ENCODE assay signal across 6 cellular contexts in genomic region chr4:663438-664428, GRCh38. TPM values are rescaled to one million over a fixed set of nuclear protein-coding genes. Genes with fewer than 3 reads are reported as not detected.
DNase-seq lines count a peak whose midpoint lies in the region; TF ChIP-seq lines count a peak whose summit lies in the region.

No MANE protein-coding gene starts in this region.

- H3K27ac ChIP-seq in Peyer's patch = peak overlapping the region; percentile 48 to 77 (median 60)
- H3K27ac ChIP-seq in colonic mucosa = no peak overlapping the region
- H3K27ac ChIP-seq in ovary = peak overlapping the region in 1 of 2 donors; percentile 2

- H3K36me3 ChIP-seq in Peyer's patch (no peaks in the 10 kb centered on the region), colonic mucosa (no peaks in the 10 kb centered on the region), ovary (no peaks in the 10 kb centered on the region)

- TF ChIP-seq POLR2A in Peyer's patch (IDR thresholded peaks at IDR 0.05) (no peak), ovary (IDR thresholded peaks at IDR 0.05) (no peak)

- 1 to 2% (median 2%) methylated on average over 46 to 80 of the region's 80 CpGs for WGBS in ovary, 3 donors

- peak; percentile 21 for DNase-seq in DMS79 treated with DMSO at 0.1 percent for 48 hours (lab: John Stamatoyannopoulos, UW)
- DNase-seq in DMS79 (lab: John Stamatoyannopoulos, UW) = no peak
- peak in 2 of 3 donors; percentile 81 to 87 for DNase-seq in Peyer's patch
- no peak for DNase-seq in colonic mucosa
- DNase-seq in ovary = peak; percentile 51 to 71 (median 55)
- DNase-seq in foreskin melanocyte = no peak

- H3K27me3 ChIP-seq in Peyer's patch = no peaks in the 10 kb centered on the region
- H3K27me3 ChIP-seq in colonic mucosa = no peaks in the 10 kb centered on the region
- no peaks in the 10 kb centered on the region for H3K27me3 ChIP-seq in ovary

- peak overlapping the region; percentile 26 to 76 for H3K9ac ChIP-seq in colonic mucosa (ENCODE audit: low read depth in 2 of 2, low read length in 2 of 2)

- H3K4me1 ChIP-seq in Peyer's patch (peaks cover 0 to 8% (median 0%) of the 10 kb centered on the region in 4 donors), colonic mucosa (no peaks in the 10 kb centered on the region), ovary (ENCODE audit: insufficient read depth) (peaks cover 7% of the 10 kb centered on the region)

- no peak for TF ChIP-seq EP300 in ovary (IDR thresholded peaks at IDR 0.05)

- peak overlapping the region; percentile 61 to 84 (median 70) for H3K4me3 ChIP-seq in Peyer's patch
- peak overlapping the region; percentile 48 for H3K4me3 ChIP-seq in colonic mucosa
- H3K4me3 ChIP-seq in ovary = peak overlapping the region; percentile 41

- intact Hi-C loops in colonic mucosa (cut with DNase I) = no loop called here
- intact Hi-C loops in ovary (cut with DNase I) = no loop called here

- H3K9me3 ChIP-seq in Peyer's patch (no peaks in the 10 kb centered on the region), colonic mucosa (no peaks in the 10 kb centered on the region), ovary (no peaks in the 10 kb centered on the region)

- TF ChIP-seq CTCF in Peyer's patch (IDR thresholded peaks at IDR 0.05) (no peak), colonic mucosa (IDR thresholded peaks at IDR 0.05) (no peak), ovary (IDR thresholded peaks at IDR 0.05) (peak in 1 of 3 donors; percentile 20)

RNA-seq across cellular contexts. Expression of gene ATP5ME, which starts 10.3 kb away (rescaled TPM):
- total RNA-seq in Peyer's patch (100 to 1,000 TPM; 102 to 259 (median 184) TPM), colonic mucosa (100 to 1,000 TPM; 416 to 553 TPM), ovary (100 to 1,000 TPM; 180 to 267 (median 189) TPM)
- 100 to 1,000 TPM; 207 to 359 TPM for polyA plus RNA-seq in ovary

RNA-seq across cellular contexts. Expression of gene MYL5, which starts 10.6 kb away (rescaled TPM):
- total RNA-seq in Peyer's patch (100 to 1,000 TPM in 2 of 4 donors, 10 to 100 TPM in 2; 82.8 to 135 (median 95.2) TPM), colonic mucosa (10 to 100 TPM; 17.3 to 53.6 TPM), ovary (10 to 100 TPM in 4 of 7 donors, 1 to 10 TPM in 3; 4.0 to 18.3 (median 10.0) TPM)
- 1 to 10 TPM; 6.4 to 6.5 TPM for polyA plus RNA-seq in ovary

RNA-seq across cellular contexts. Expression of gene SLC49A3, which starts 25.2 kb away (rescaled TPM):
- total RNA-seq in Peyer's patch = 10 to 100 TPM in 2 of 4 donors, 1 to 10 TPM in 2; 4.1 to 13.3 (median 9.4) TPM
- total RNA-seq in colonic mucosa = 1 to 10 TPM; 7.1 to 8.4 TPM
- total RNA-seq in ovary = 1 to 10 TPM; 1.1 to 5.2 (median 2.5) TPM
- 1 to 10 TPM in 1 of 2 donors, under 1 TPM in 1; 0.43 to 1.8 TPM for polyA plus RNA-seq in ovary

RNA-seq across cellular contexts. Expression of gene PDE6B, which starts 38.4 kb away (rescaled TPM):
- total RNA-seq in Peyer's patch (1 to 10 TPM in 2 of 4 donors, under 1 TPM in 1, not detected in 1; 0.27 to 1.8 (median 1.4) TPM), colonic mucosa (1 to 10 TPM; 1.2 to 2.3 TPM), ovary (1 to 10 TPM; 1.4 to 7.5 (median 5.3) TPM)
- 1 to 10 TPM; 2.2 to 2.3 TPM for polyA plus RNA-seq in ovary

RNA-seq across cellular contexts. Expression of gene PCGF3, which starts 41.9 kb away (rescaled TPM):
- total RNA-seq in Peyer's patch (100 to 1,000 TPM in 2 of 4 donors, 10 to 100 TPM in 2; 58.3 to 168 (median 93.0) TPM), colonic mucosa (10 to 100 TPM; 50.8 to 53.2 TPM), ovary (10 to 100 TPM; 33.2 to 51.2 (median 45.3) TPM)
- 10 to 100 TPM; 21.7 to 45.4 TPM for polyA plus RNA-seq in ovary

Comparison
In these comparisons a context has a peak if more than half of its experiments do, and no peak if none do; other contexts are left out.
1. DNase-seq: peak in DMS79 treated with DMSO at 0.1 percent for 48 hours (single experiment), Peyer's patch (2 of 3) and ovary (5 of 5); none in DMS79 (single experiment), colonic mucosa (single experiment) and foreskin melanocyte (single experiment).
2. Peak in every context shown above with its lines, with median percentiles within 50 percentile points of each other: H3K4me3 ChIP-seq.